Comparison of ENCODE assay signal across 34 cellular contexts in the genomic region with DNA sequence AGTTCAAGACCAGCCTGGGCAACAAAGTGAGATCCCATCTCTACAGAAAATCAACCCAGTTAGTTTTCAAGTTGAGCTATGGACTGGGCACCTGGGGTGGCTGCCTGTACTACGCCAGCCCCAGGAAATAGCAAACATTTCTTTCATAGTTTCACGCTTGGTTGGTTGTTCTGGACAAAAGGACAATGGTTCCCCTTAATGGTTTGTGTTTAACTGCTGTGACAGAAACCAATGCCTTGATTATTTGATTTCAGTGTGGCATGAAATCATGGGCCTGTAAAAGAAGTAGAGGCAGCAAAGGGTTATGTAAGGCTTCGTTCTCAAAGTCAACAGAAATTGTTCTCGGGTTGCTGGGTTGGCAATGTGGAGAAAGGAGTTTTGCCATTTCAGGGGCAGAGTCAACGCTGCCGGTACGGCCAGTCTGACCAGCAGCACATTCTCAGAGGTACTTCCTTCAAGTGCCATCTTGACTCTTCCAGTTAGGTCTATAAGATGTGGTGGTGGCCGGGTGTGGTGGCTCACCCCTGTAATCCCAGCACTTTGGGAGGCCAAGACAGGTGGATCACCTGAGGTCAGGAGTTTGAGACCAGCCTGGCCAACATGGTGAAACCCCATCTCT. TPM values are rescaled to one million over a fixed set of nuclear protein-coding genes. Genes with fewer than 3 reads are reported as not detected.
DNase-seq lines count a peak whose midpoint lies in the region; ATAC-seq and TF ChIP-seq lines count a peak whose summit lies in the region.
"Had no signal": no experiment of that assay in that cellular context is flagged by ENCODE, and none has a peak within 500 bp of the region (broad histone marks: within the 10 kb centered on the region; RNA-seq: fewer than 3 reads in every experiment).

No MANE protein-coding gene starts in this region.

- no peaks in the 10 kb centered on the region for H4K20me1 ChIP-seq in neural progenitor cell (ENCODE audit: low read depth)

- H3K27me3 ChIP-seq in neural progenitor cell: peaks cover 30% of the 10 kb centered on the region
- H3K27me3 ChIP-seq in Peyer's patch: no peaks in the 10 kb centered on the region
- H3K27me3 ChIP-seq: uterus had no signal

- TF ChIP-seq POLR2A in Peyer's patch (IDR thresholded peaks at IDR 0.05): no peak

- H3K36me3 ChIP-seq in neural progenitor cell (no peaks in the 10 kb centered on the region), Peyer's patch (no peaks in the 10 kb centered on the region)
- H3K36me3 ChIP-seq: stomach, uterus had no signal

- H3K9ac ChIP-seq in neural progenitor cell: no peak overlapping the region

- H3K9me3 Mint-ChIP-seq in neural progenitor cell: no peaks in the 10 kb centered on the region
- H3K9me3 Mint-ChIP-seq: activated naive CD4-positive, alpha-beta T cell treated with anti-CD3 and anti-CD28 coated beads, Interleukin-2, amount 10 ng/mL, durations not matched to agents 7 days and 5 days; activated T-helper 17 cell treated with anti-CD3 and anti-CD28 coated beads, Interleukin-2, amount 50 U/mL, for 72 hours; CD8-positive, alpha-beta memory T cell had no signal

- no peak overlapping the region for H3K27ac Mint-ChIP-seq in neural progenitor cell
- H3K27ac Mint-ChIP-seq: activated CD8-positive, alpha-beta T cell treated with anti-CD3 and anti-CD28 coated beads, Interleukin-2, amount 10 ng/mL, durations not matched to agents 7 days and 5 days; activated naive CD4-positive, alpha-beta T cell treated with anti-CD3 and anti-CD28 coated beads, Interleukin-2, amount 10 ng/mL, durations not matched to agents 7 days and 5 days; activated T-helper 17 cell treated with anti-CD3 and anti-CD28 coated beads, Interleukin-2, amount 50 U/mL, for 72 hours; CD8-positive, alpha-beta memory T cell; immature natural killer cell had no signal

- DNase-seq in COR-L47 (lab: John Stamatoyannopoulos, UW) (peak; percentile 13), NCI-H69 (lab: John Stamatoyannopoulos, UW) (peak; percentile 93), neural progenitor cell (ENCODE audit: low spot score) (peak; percentile 17), Peyer's patch (no peak), SKM-1 (lab: John Stamatoyannopoulos, UW; ENCODE audit: unreplicated experiment) (no peak)
- DNase-seq: activated CD4-positive, alpha-beta T cell treated with anti-CD3 and anti-CD28 coated beads for 4 hours; activated CD8-positive, alpha-beta T cell treated with anti-CD3 and anti-CD28 coated beads, Interleukin-2, amount 10 ng/mL, durations not matched to agents 7 days and 5 days; activated naive CD4-positive, alpha-beta T cell treated with anti-CD3 and anti-CD28 coated beads, Interleukin-2, amount 10 ng/mL, durations not matched to agents 7 days and 5 days; CD8-positive, alpha-beta memory T cell; DMS79 treated with DMSO at 0.1 percent for 48 hours; GOT3; hypothalamus; immature natural killer cell; NCI-H1092; NCI-H187 treated with DMSO at 0.1 percent for 48 hours; NCI-H524 treated with DMSO at 0.1 percent for 48 hours; posterior cingulate gyrus; SHP77 treated with DMSO at 0.1 percent for 48 hours; stimulated activated CD4-positive, alpha-beta T cell treated with anti-CD3 and anti-CD28 coated beads, Interleukin-12 subunit alpha, Interleukin-12 subunit beta, amount 100 ng/mL, for 4 hours; stimulated activated CD4-positive, alpha-beta T cell treated with anti-CD3 and anti-CD28 coated beads, Interleukin-2, amount 100 ng/mL, for 48 hours; stomach; T-helper 9 cell; uterus had no signal

- no peaks in the 10 kb centered on the region for H3K27me3 Mint-ChIP-seq in neural progenitor cell (ENCODE audit: insufficient read depth, low read depth)

- no peaks in the 10 kb centered on the region for H3K79me2 ChIP-seq in neural progenitor cell (ENCODE audit: low read depth)

- no peak overlapping the region for H3K27ac ChIP-seq in neural progenitor cell
- no peak overlapping the region for H3K27ac ChIP-seq in Peyer's patch
- H3K27ac ChIP-seq: stomach, VCaP had no signal

- no peak overlapping the region for H2AFZ ChIP-seq in neural progenitor cell (replicated peaks)

- no peaks in the 10 kb centered on the region for H3K4me1 ChIP-seq in neural progenitor cell
- no peaks in the 10 kb centered on the region for H3K4me1 ChIP-seq in Peyer's patch
- H3K4me1 ChIP-seq: stomach had no signal

- no peak overlapping the region for H3K4me2 ChIP-seq in neural progenitor cell

- H3K36me3 Mint-ChIP-seq in neural progenitor cell: no peaks in the 10 kb centered on the region
- H3K36me3 Mint-ChIP-seq: activated naive CD4-positive, alpha-beta T cell treated with anti-CD3 and anti-CD28 coated beads, Interleukin-2, amount 10 ng/mL, durations not matched to agents 7 days and 5 days had no signal

- TF ChIP-seq CTCF in neural progenitor cell (IDR thresholded peaks at IDR 0.05): no peak
- TF ChIP-seq CTCF in Peyer's patch (IDR thresholded peaks at IDR 0.05): no peak

- H3K4me1 Mint-ChIP-seq in neural progenitor cell: peaks cover 7% of the 10 kb centered on the region
- H3K4me1 Mint-ChIP-seq: activated naive CD4-positive, alpha-beta T cell treated with anti-CD3 and anti-CD28 coated beads, Interleukin-2, amount 10 ng/mL, durations not matched to agents 7 days and 5 days; activated T-helper 17 cell treated with anti-CD3 and anti-CD28 coated beads, Interleukin-2, amount 50 U/mL, for 72 hours; CD8-positive, alpha-beta memory T cell; immature natural killer cell had no signal

- no peaks in the 10 kb centered on the region for H3F3A ChIP-seq in neural progenitor cell (ENCODE audit: low read depth)

- no peaks in the 10 kb centered on the region for H3K9me3 ChIP-seq in neural progenitor cell (ENCODE audit: low read depth)
- H3K9me3 ChIP-seq in Peyer's patch: no peaks in the 10 kb centered on the region
- H3K9me3 ChIP-seq: stomach, uterus had no signal

- no peak overlapping the region for H3K4me3 Mint-ChIP-seq in neural progenitor cell
- H3K4me3 Mint-ChIP-seq: activated CD8-positive, alpha-beta T cell treated with anti-CD3 and anti-CD28 coated beads, Interleukin-2, amount 10 ng/mL, durations not matched to agents 7 days and 5 days; activated naive CD4-positive, alpha-beta T cell treated with anti-CD3 and anti-CD28 coated beads, Interleukin-2, amount 10 ng/mL, durations not matched to agents 7 days and 5 days; activated T-helper 17 cell treated with anti-CD3 and anti-CD28 coated beads, Interleukin-2, amount 50 U/mL, for 72 hours; CD8-positive, alpha-beta memory T cell; immature natural killer cell had no signal

- peak; percentile 24 for ATAC-seq in esophagus mucosa
- ATAC-seq in GM21619 (IDR thresholded peaks at IDR 0.05; ENCODE audit: unreplicated experiment): no peak
- ATAC-seq: activated CD8-positive, alpha-beta T cell treated with anti-CD3 and anti-CD28 coated beads, Interleukin-2, amount 10 ng/mL, durations not matched to agents 7 days and 5 days; activated T-helper 17 cell treated with anti-CD3 and anti-CD28 coated beads, Interleukin-2, amount 50 U/mL, for 72 hours; Panc1 had no signal

- H3K4me3 ChIP-seq in neural progenitor cell: no peak overlapping the region
- H3K4me3 ChIP-seq in Peyer's patch: no peak overlapping the region
- H3K4me3 ChIP-seq: stomach, uterus had no signal

RNA-seq across cellular contexts. Expression of gene LCMT2, which starts 12.7 kb away (rescaled TPM):
- total RNA-seq in esophagus mucosa (7.8 TPM), neural progenitor cell (ENCODE audit: low replicate concordance) (14.2 and 14.6 TPM in 2 replicates), Peyer's patch (1 to 10 TPM; 2.8 to 5.1 (median 3.6) TPM)

RNA-seq across cellular contexts. Expression of gene TGM7, which starts 15.6 kb away (rescaled TPM):
- total RNA-seq in esophagus mucosa (0.40 TPM), neural progenitor cell (ENCODE audit: low replicate concordance) (not detected in 2 replicates), Peyer's patch (not detected)
- total RNA-seq: activated CD8-positive, alpha-beta T cell treated with anti-CD3 and anti-CD28 coated beads, Interleukin-2, amount 10 ng/mL, durations not matched to agents 7 days and 5 days; activated T-helper 17 cell treated with anti-CD3 and anti-CD28 coated beads, Interleukin-2, amount 50 U/mL, for 72 hours; CD8-positive, alpha-beta memory T cell; chondrocyte; HT-29; liver; mesenteric fat pad; myocyte; sciatic nerve; stomach; uterus had no signal

RNA-seq across cellular contexts. Expression of gene TGM5, which starts 50.9 kb away (rescaled TPM):
- total RNA-seq in esophagus mucosa (13.5 TPM), neural progenitor cell (ENCODE audit: low replicate concordance) (not detected in 2 replicates), Peyer's patch (not detected)
- total RNA-seq: chondrocyte, HT-29, liver, myocyte, sciatic nerve, stomach, uterus had no signal

RNA-seq across cellular contexts. Expression of gene ZSCAN29, which starts 53.2 kb away (rescaled TPM):
- total RNA-seq in esophagus mucosa: 15.4 TPM
- 27.1 and 44.6 TPM in 2 replicates for total RNA-seq in neural progenitor cell (ENCODE audit: low replicate concordance)
- 10 to 100 TPM; 27.5 to 57.8 (median 29.1) TPM for total RNA-seq in Peyer's patch

RNA-seq across cellular contexts. Expression of gene TUBGCP4, which starts 53.2 kb away (rescaled TPM):
- total RNA-seq in esophagus mucosa (10.7 TPM), neural progenitor cell (ENCODE audit: low replicate concordance) (14.1 and 15.6 TPM in 2 replicates), Peyer's patch (10 to 100 TPM; 16.3 to 30.0 (median 23.4) TPM)

Comparison
In these comparisons a context has a peak if more than half of its experiments do, and no peak if none do; other contexts are left out.
1. DNase-seq: peak in COR-L47 (single experiment), NCI-H69 (single experiment) and neural progenitor cell (single experiment); none in Peyer's patch (0 of 3) and SKM-1 (single experiment).
2. RNA of gene TGM5, which starts 50.9 kb away (total RNA-seq): 13.5 TPM in esophagus mucosa (single experiment); not detected in neural progenitor cell and not detected in Peyer's patch; every median in the first group is over 10 times any median in the second.